8 cellular contexts compared by ENCODE assay signal in genomic region chr13:28532226-28533048, GRCh38. TPM values are rescaled to one million over a fixed set of nuclear protein-coding genes. Genes with fewer than 3 reads are reported as not detected.
DNase-seq lines count a peak whose midpoint lies in the region; ATAC-seq and TF ChIP-seq lines count a peak whose summit lies in the region.

No MANE protein-coding gene starts in this region.

- H3K9me2 ChIP-seq in PC-3 (replicated peaks; ENCODE audit: low read length), result no peaks in the 10 kb centered on the region
- no peaks in the 10 kb centered on the region for H3K9me2 ChIP-seq in neural cell (ENCODE audit: insufficient read depth, low read length)

- peaks cover 46% of the 10 kb centered on the region for H3K27me3 ChIP-seq in PC-3 (ENCODE audit: low read length)
- peaks cover 58% of the 10 kb centered on the region for H3K27me3 ChIP-seq in neural cell (ENCODE audit: insufficient read depth, low read depth, low read length)

- H3K27ac ChIP-seq in PC-3 (ENCODE audit: low read length) (no peak overlapping the region), neural cell (ENCODE audit: low read length) (no peak overlapping the region), RWPE1 (no peak overlapping the region)

- ATAC-seq in PC-3 (no peak), GM21360 (IDR thresholded peaks at IDR 0.05; ENCODE audit: unreplicated experiment) (no peak)

- H3K4me1 ChIP-seq in PC-3 (ENCODE audit: insufficient read depth, low read length), result 0 out of 2 replicates have a peak, but pooled peaks cover 5% of the 10 kb centered on the region

- POLR2A ChIA-PET in GM10248 (lab: Yijun Ruan, JAX), result no interaction called here
- POLR2A ChIA-PET in PC-3 (lab: Charles Lee; ENCODE audit: unreplicated experiment), result no interaction called here
- POLR2A ChIA-PET in RWPE1 (lab: Yijun Ruan, JAX; ENCODE audit: low non-redundant PET), result no interaction called here

- H3K36me3 ChIP-seq in PC-3 (ENCODE audit: low read depth, low read length) (no peaks in the 10 kb centered on the region), neural cell (ENCODE audit: insufficient read depth, low read length) (no peaks in the 10 kb centered on the region)

- no peak for TF ChIP-seq CTCF in GM10248 (IDR thresholded peaks at IDR 0.05; ENCODE audit: control extremely low read depth, extremely low read depth, low read depth, missing control alignments)
- TF ChIP-seq CTCF in PC-3 (conservative IDR thresholded peaks at IDR 0.05; ENCODE audit: low read depth, low read length), result no peak
- no peak for TF ChIP-seq CTCF in fibroblast of mammary gland (conservative IDR thresholded peaks at IDR 0.05; ENCODE audit: control insufficient read depth, insufficient read depth, low read depth, low read length)
- no peak for TF ChIP-seq CTCF in neural cell (IDR thresholded peaks at IDR 0.05; ENCODE audit: poor library complexity, severe bottlenecking)
- TF ChIP-seq CTCF in RWPE1 (conservative IDR thresholded peaks at IDR 0.05; ENCODE audit: low read depth), result no peak

- CTCF ChIA-PET in GM10248 (lab: Yijun Ruan, JAX) (no interaction called here), PC-3 (lab: Charles Lee) (no interaction called here), RWPE1 (lab: Yijun Ruan, JAX) (no interaction called here)

- TF ChIP-seq EP300 in neural cell (conservative IDR thresholded peaks at IDR 0.05; ENCODE audit: poor library complexity, severe bottlenecking), result no peak

- H3K4me2 ChIP-seq in PC-3 (ENCODE audit: low read length) (no peak overlapping the region), neural cell (ENCODE audit: low read length) (no peak overlapping the region)

- TF ChIP-seq RAD21 in neural cell (conservative IDR thresholded peaks at IDR 0.05), result no peak

- H3K9me3 ChIP-seq in PC-3 (ENCODE audit: low read length) (no peaks in the 10 kb centered on the region), neural cell (ENCODE audit: low read length) (no peaks in the 10 kb centered on the region)

- no peaks in the 10 kb centered on the region for H3F3A ChIP-seq in PC-3 (ENCODE audit: low read length, unreplicated experiment)
- no peaks in the 10 kb centered on the region for H3F3A ChIP-seq in neural cell (ENCODE audit: insufficient read depth, low read length, poor library complexity, severe bottlenecking)

- H3K4me3 ChIP-seq in PC-3 (ENCODE audit: low read length) (no peak overlapping the region), fibroblast of mammary gland (ENCODE audit: control insufficient read depth, low read depth, low read length) (peak overlapping the region; percentile 37), neural cell (ENCODE audit: low read length) (peak overlapping the region; percentile 63)

- no TSS peak for BruUV-seq in PC-3 (replicated peaks; lab: Mats Ljungman, UMichigan)

- H3K79me2 ChIP-seq in PC-3 (ENCODE audit: low read length) (no peaks in the 10 kb centered on the region), neural cell (replicated peaks; ENCODE audit: insufficient read depth, low read length) (no peaks in the 10 kb centered on the region)

- intact Hi-C loops in PC-3 (cut with micrococcal nuclease), result no loop called here

- H2AFZ ChIP-seq in PC-3 (ENCODE audit: low read length), result 0 out of 2 replicates have a peak overlapping the region, but pooled peaks have one; percentile 22
- no peak overlapping the region for H2AFZ ChIP-seq in neural cell (ENCODE audit: low read depth, low read length)

- DNase-seq in GM10248 (ENCODE audit: extremely low spot score) (peak; percentile 43), PC-3 (no peak), fibroblast of mammary gland (ENCODE audit: low read depth) (no peak), T-helper 9 cell (no peak), RWPE1 (ENCODE audit: low spot score) (no peak), DMS153 (lab: John Stamatoyannopoulos, UW) (no peak)

- H4K20me1 ChIP-seq in PC-3 (ENCODE audit: low read length), result no peaks in the 10 kb centered on the region
- H4K20me1 ChIP-seq in neural cell (ENCODE audit: insufficient read depth), result no peaks in the 10 kb centered on the region

- H3K9ac ChIP-seq in PC-3 (ENCODE audit: low read length), result no peak overlapping the region
- H3K9ac ChIP-seq in neural cell (ENCODE audit: low read length), result peak overlapping the region; percentile 3

TF ChIP-seq in neural cell, 6 proteins besides CTCF, POLR2A, EP300 and RAD21:
- no peak for TF ChIP-seq MXI1 (conservative IDR thresholded peaks at IDR 0.05; ENCODE audit: poor library complexity, severe bottlenecking)
- peak; percentile 64 for TF ChIP-seq EZH2 (IDR thresholded peaks at IDR 0.05; ENCODE audit: borderline replicate concordance, insufficient read depth, low read length, poor library complexity, severe bottlenecking)
- no peak for TF ChIP-seq SMC3 (conservative IDR thresholded peaks at IDR 0.05; ENCODE audit: poor library complexity)
- no peak for TF ChIP-seq REST (IDR thresholded peaks at IDR 0.05; ENCODE audit: borderline replicate concordance)
- TF ChIP-seq POLR2AphosphoS5 (IDR thresholded peaks at IDR 0.05), result peak; percentile 8
- TF ChIP-seq TAF1 (IDR thresholded peaks at IDR 0.05; ENCODE audit: low read depth), result peak; percentile 30
TF ChIP-seq in neural cell: peak in this region for 3.

RNA-seq across cellular contexts. Expression of gene FLT1, which starts 37.5 kb away (rescaled TPM):
- total RNA-seq in PC-3 (2014; rRNA removed), result 1.2 and 2.2 TPM in 2 replicates
- not detected in 2 replicates for polyA plus RNA-seq in neural cell
- polyA minus RNA-seq in neural cell, result not detected in 2 replicates
